1 cellular context compared by ENCODE assay signal in the genomic region with DNA sequence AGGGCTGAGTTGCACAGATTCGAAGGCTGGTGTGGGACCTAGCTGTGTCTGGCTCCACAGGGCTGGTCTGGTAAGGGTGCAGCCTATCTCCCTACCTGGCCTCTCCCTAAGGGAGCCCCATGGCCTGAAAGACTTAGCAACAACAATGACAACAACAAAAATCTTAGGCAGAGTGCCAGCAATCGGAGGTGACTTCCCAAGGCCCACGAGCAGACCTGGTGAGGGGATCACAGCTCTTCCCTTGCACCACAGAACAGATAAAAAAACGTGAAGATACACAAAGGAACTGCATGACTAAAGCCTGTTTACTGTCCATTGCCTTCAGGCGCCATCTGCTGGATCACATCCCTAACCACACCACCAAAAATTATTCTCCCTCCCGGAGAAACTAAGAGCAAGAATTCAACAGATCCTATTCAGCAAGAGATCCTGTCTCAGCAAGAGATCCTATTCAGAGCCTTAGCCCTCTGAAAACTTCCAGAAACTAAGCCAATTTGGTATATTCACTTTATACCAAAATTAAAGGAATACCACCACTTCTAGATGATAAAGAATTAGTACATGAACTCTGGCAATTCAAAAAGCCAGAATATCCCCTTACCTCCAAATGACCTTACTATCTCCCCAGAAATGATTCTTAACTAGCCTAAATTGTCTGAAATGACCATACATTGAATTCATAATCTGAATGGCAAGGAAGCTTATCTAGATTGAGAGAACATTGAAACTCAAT.
TF ChIP-seq lines count a peak whose summit lies in the region.

No MANE protein-coding gene starts in this region.

TF ChIP-seq in GM23338, 12 proteins besides CTCF, POLR2A, EP300 and RAD21 (continued from another document):
- TF ChIP-seq, protein P1, sequence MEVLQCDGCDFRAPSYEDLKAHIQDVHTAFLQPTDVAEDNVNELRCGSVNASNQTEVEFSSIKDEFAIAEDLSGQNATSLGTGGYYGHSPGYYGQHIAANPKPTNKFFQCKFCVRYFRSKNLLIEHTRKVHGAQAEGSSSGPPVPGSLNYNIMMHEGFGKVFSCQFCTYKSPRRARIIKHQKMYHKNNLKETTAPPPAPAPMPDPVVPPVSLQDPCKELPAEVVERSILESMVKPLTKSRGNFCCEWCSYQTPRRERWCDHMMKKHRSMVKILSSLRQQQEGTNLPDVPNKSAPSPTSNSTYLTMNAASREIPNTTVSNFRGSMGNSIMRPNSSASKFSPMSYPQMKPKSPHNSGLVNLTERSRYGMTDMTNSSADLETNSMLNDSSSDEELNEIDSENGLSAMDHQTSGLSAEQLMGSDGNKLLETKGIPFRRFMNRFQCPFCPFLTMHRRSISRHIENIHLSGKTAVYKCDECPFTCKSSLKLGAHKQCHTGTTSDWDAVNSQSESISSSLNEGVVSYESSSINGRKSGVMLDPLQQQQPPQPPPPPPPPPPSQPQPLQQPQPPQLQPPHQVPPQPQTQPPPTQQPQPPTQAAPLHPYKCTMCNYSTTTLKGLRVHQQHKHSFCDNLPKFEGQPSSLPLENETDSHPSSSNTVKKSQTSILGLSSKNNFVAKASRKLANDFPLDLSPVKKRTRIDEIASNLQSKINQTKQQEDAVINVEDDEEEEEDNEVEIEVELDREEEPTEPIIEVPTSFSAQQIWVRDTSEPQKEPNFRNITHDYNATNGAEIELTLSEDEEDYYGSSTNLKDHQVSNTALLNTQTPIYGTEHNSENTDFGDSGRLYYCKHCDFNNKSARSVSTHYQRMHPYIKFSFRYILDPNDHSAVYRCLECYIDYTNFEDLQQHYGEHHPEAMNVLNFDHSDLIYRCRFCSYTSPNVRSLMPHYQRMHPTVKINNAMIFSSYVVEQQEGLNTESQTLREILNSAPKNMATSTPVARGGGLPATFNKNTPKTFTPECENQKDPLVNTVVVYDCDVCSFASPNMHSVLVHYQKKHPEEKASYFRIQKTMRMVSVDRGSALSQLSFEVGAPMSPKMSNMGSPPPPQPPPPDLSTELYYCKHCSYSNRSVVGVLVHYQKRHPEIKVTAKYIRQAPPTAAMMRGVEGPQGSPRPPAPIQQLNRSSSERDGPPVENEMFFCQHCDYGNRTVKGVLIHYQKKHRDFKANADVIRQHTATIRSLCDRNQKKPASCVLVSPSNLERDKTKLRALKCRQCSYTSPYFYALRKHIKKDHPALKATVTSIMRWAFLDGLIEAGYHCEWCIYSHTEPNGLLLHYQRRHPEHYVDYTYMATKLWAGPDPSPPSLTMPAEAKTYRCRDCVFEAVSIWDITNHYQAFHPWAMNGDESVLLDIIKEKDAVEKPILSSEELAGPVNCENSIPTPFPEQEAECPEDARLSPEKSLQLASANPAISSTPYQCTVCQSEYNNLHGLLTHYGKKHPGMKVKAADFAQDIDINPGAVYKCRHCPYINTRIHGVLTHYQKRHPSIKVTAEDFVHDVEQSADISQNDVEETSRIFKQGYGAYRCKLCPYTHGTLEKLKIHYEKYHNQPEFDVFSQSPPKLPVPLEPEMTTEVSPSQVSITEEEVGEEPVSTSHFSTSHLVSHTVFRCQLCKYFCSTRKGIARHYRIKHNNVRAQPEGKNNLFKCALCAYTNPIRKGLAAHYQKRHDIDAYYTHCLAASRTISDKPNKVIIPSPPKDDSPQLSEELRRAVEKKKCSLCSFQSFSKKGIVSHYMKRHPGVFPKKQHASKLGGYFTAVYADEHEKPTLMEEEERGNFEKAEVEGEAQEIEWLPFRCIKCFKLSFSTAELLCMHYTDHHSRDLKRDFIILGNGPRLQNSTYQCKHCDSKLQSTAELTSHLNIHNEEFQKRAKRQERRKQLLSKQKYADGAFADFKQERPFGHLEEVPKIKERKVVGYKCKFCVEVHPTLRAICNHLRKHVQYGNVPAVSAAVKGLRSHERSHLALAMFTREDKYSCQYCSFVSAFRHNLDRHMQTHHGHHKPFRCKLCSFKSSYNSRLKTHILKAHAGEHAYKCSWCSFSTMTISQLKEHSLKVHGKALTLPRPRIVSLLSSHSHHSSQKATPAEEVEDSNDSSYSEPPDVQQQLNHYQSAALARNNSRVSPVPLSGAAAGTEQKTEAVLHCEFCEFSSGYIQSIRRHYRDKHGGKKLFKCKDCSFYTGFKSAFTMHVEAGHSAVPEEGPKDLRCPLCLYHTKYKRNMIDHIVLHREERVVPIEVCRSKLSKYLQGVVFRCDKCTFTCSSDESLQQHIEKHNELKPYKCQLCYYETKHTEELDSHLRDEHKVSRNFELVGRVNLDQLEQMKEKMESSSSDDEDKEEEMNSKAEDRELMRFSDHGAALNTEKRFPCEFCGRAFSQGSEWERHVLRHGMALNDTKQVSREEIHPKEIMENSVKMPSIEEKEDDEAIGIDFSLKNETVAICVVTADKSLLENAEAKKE (CRISPR knock-in tag; IDR thresholded peaks at IDR 0.05) = no peak
- TF ChIP-seq POLR2AphosphoS5 (IDR thresholded peaks at IDR 0.05; ENCODE audit: low read depth) = no peak
- TF ChIP-seq STAT1 (IDR thresholded peaks at IDR 0.05; ENCODE audit: unreplicated experiment) = no peak
- TF ChIP-seq ETS1 (IDR thresholded peaks at IDR 0.05) = no peak
TF ChIP-seq in GM23338: peak in this region for 0.
